In the genomic region with DNA sequence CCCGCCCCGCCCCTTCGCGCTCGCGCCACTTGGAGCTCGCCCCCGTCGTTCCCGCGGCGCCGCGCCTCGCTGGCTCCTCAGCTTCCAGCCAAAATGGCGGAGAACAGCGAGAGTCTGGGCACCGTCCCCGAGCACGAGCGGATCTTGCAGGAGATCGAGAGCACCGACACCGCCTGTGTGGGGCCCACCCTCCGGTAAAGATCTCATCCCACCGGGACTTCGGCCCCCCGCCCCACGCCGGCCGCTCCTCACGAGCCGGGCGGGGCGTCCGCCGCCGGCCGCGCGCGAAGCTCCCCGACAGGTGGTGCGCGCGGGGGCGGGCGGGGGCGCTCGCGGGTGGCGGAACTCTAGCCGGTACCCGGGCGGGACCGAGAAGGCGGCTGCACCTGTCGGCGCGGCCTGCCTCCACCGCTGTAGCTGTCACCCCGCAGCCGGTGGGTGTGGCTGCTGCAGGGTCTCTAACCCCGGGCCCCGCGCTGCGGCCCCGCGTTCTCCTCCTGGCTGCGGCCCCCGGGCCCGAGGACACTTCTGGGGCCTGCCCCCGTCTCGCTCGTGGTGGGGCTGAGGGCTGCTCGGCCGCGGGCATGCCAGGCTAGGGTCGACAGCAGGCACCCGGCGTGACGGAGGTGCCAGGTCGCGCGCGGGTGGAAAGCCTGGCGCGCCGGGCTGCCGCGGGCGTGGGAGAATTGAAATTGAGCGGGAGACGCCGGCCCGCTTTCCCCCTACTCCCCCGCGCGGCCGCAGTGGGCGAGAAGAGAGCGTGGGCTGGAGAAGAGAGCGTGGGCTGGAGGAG, we compare ENCODE assay signal across 8 cellular contexts. TPM values are rescaled to one million over a fixed set of nuclear protein-coding genes. Genes with fewer than 3 reads are reported as not detected.
DNase-seq lines count a peak whose midpoint lies in the region; ATAC-seq and TF ChIP-seq lines count a peak whose summit lies in the region.

A gene with protein sequence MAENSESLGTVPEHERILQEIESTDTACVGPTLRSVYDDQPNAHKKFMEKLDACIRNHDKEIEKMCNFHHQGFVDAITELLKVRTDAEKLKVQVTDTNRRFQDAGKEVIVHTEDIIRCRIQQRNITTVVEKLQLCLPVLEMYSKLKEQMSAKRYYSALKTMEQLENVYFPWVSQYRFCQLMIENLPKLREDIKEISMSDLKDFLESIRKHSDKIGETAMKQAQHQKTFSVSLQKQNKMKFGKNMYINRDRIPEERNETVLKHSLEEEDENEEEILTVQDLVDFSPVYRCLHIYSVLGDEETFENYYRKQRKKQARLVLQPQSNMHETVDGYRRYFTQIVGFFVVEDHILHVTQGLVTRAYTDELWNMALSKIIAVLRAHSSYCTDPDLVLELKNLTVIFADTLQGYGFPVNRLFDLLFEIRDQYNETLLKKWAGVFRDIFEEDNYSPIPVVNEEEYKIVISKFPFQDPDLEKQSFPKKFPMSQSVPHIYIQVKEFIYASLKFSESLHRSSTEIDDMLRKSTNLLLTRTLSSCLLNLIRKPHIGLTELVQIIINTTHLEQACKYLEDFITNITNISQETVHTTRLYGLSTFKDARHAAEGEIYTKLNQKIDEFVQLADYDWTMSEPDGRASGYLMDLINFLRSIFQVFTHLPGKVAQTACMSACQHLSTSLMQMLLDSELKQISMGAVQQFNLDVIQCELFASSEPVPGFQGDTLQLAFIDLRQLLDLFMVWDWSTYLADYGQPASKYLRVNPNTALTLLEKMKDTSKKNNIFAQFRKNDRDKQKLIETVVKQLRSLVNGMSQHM (plus strand): TSS at position 80 of the 793 bp plus-strand sequence. CDS start 14 bp downstream, at position 94.

- no peak within 1 kb of the TSS for H3K23ac ChIP-seq in trophoblast cell (ENCODE audit: low read length)

- H4K20me1 ChIP-seq in MM.1S (ENCODE audit: insufficient read depth, low read length), result no peaks in the 10 kb centered on the region

- H2AFZ ChIP-seq in MM.1S (ENCODE audit: low read length) (peak within 1 kb of the TSS; percentile 96), trophoblast cell (ENCODE audit: insufficient read depth, low read length, poor library complexity) (peak within 1 kb of the TSS; percentile 98)

- H2BK5ac ChIP-seq in trophoblast cell (ENCODE audit: low read depth, low read length, poor library complexity), result peak within 1 kb of the TSS; percentile 80

- intact Hi-C loops in Right ventricle myocardium superior (cut with DNase I) (no loop called here), tibial artery (cut with DNase I; ENCODE audit: low total_unique reads) (loop anchor here (5.0 to 10.0 kb wide), 2 partner anchors 154 to 256 kb away; a partner anchor contains a TSS)

- H3K79me1 ChIP-seq in trophoblast cell (ENCODE audit: low read length), result peaks cover 4% of the 10 kb centered on the region

- H3K27ac ChIP-seq in MM.1S (ENCODE audit: low read length) (peak within 1 kb of the TSS; percentile 60; the same call in 1 of the 2 replicates), trophoblast cell (ENCODE audit: low read depth, low read length) (no peak within 1 kb of the TSS), tibial artery (peak within 1 kb of the TSS; percentile 76 to 78)

- H3K4me2 ChIP-seq in MM.1S (ENCODE audit: low read depth, low read length), result peak within 1 kb of the TSS; percentile 89
- H3K4me2 ChIP-seq in trophoblast cell (ENCODE audit: low read length), result peak within 1 kb of the TSS; percentile 74

- H3K79me2 ChIP-seq in MM.1S (ENCODE audit: low read length) (peaks cover 31% of the 10 kb centered on the region), trophoblast cell (ENCODE audit: control insufficient read depth, insufficient read depth, low read length, poor library complexity) (peaks cover 6% of the 10 kb centered on the region)

- peaks cover 18% of the 10 kb centered on the region for H3F3A ChIP-seq in MM.1S (ENCODE audit: insufficient read depth, low read length)

- H4K91ac ChIP-seq in trophoblast cell (ENCODE audit: low read depth, low read length), result peak within 1 kb of the TSS; percentile 98

- H3K18ac ChIP-seq in trophoblast cell (ENCODE audit: low read length), result peak within 1 kb of the TSS; percentile 97

- H3K9me3 ChIP-seq in HAP-1, result peaks cover 5% of the 10 kb centered on the region
- no peaks in the 10 kb centered on the region for H3K9me3 ChIP-seq in MM.1S (replicated peaks; ENCODE audit: insufficient read depth, low read length)
- peaks cover 4% of the 10 kb centered on the region for H3K9me3 ChIP-seq in trophoblast cell (ENCODE audit: insufficient read depth, low read depth, low read length)
- H3K9me3 ChIP-seq in tibial artery, result no peaks in the 10 kb centered on the region

- DNase-seq in GM10248 (ENCODE audit: extremely low spot score) (peak; percentile 91), HAP-1 (ENCODE audit: low spot score in 2 of 2) (peak; percentile 64 to 88), MM.1S (peak; percentile 87), SW480 (ENCODE audit: low spot score) (peak; percentile 79), Right ventricle myocardium superior (peak; percentile 90), trophoblast cell (peak; percentile 7 to 84), tibial artery (peak; percentile 66 to 87)
- DNase-seq in activated naive CD8-positive, alpha-beta T cell treated with anti-CD3 and anti-CD28 coated beads, Interleukin-2, amount 50 U/mL, for 16 hours (ENCODE audit: low read depth, low spot score), result peak; percentile 61

- POLR2A ChIA-PET in GM10248 (lab: Yijun Ruan, JAX), result interaction anchor here (0.6 to 1.3 kb wide), 3 partner anchors 158 to 294 kb away, joined by 3 to 4 read pairs (median 3); no protein-coding TSS in a partner anchor

- H3K4me1 ChIP-seq in HAP-1 (peaks cover 24% of the 10 kb centered on the region), MM.1S (ENCODE audit: low read length) (peaks cover 36% of the 10 kb centered on the region), trophoblast cell (ENCODE audit: control insufficient read depth in 1 of 2, insufficient read depth in 2 of 2, low read length in 2 of 2) (peaks cover 3 to 4% of the 10 kb centered on the region in 2 experiments), tibial artery (peaks cover 0 to 11% (median 9%) of the 10 kb centered on the region in 4 donors)

- no peak within 1 kb of the TSS for H2AK5ac ChIP-seq in trophoblast cell (ENCODE audit: low read length)

- H3K27me3 ChIP-seq in HAP-1 (ENCODE audit: low read depth) (no peaks in the 10 kb centered on the region), MM.1S (replicated peaks; ENCODE audit: insufficient read depth, low read length) (no peaks in the 10 kb centered on the region), trophoblast cell (ENCODE audit: insufficient read depth, low read length) (peaks cover 5% of the 10 kb centered on the region), tibial artery (no peaks in the 10 kb centered on the region)

- H3K14ac ChIP-seq in trophoblast cell (ENCODE audit: low read length), result peak within 1 kb of the TSS; percentile 96

- peak within 1 kb of the TSS; percentile 86 for H3K9ac ChIP-seq in MM.1S (ENCODE audit: low read length)
- peak within 1 kb of the TSS; percentile 66 for H3K9ac ChIP-seq in trophoblast cell (ENCODE audit: low read length)

- peak within 1 kb of the TSS; percentile 98 for H4K8ac ChIP-seq in trophoblast cell (ENCODE audit: low read depth, low read length)

- H3K4me3 ChIP-seq in HAP-1 (peak within 1 kb of the TSS; percentile 61), MM.1S (ENCODE audit: low read length) (peak within 1 kb of the TSS; percentile 80), trophoblast cell (ENCODE audit: low read depth, low read length) (peak within 1 kb of the TSS; percentile 82), tibial artery (peak within 1 kb of the TSS; percentile 97 to 98)

- peak within 1 kb of the TSS; percentile 95 for H2BK120ac ChIP-seq in trophoblast cell (ENCODE audit: insufficient read depth, low read length, poor library complexity)

- WGBS in trophoblast cell (ENCODE audit: extremely low coverage, insufficient coverage, insufficient read length), result no CpG with 5 or more reads among the region's 103 CpGs

- peak; percentile 6 for TF ChIP-seq CTCF in GM10248 (IDR thresholded peaks at IDR 0.05; ENCODE audit: control extremely low read depth, extremely low read depth, low read depth, missing control alignments)
- no peak for TF ChIP-seq CTCF in MM.1S (IDR thresholded peaks at IDR 0.05; ENCODE audit: low read length)
- TF ChIP-seq CTCF in tibial artery (IDR thresholded peaks at IDR 0.05), result no peak

- peak within 1 kb of the TSS; percentile 86 for H2BK12ac ChIP-seq in trophoblast cell (ENCODE audit: low read length)

- in situ Hi-C loops in HAP-1 (cut with MboI; ENCODE audit: low sequenced_read_pairs), result no loop called here

- CTCF ChIA-PET in GM10248 (lab: Yijun Ruan, JAX), result interaction anchor here (0.6 to 13.2 kb wide), 13 partner anchors 12 to 331 kb away, joined by 3 to 140 read pairs (median 3); no protein-coding TSS in a partner anchor

- peak; percentile 96 for ATAC-seq in Right ventricle myocardium superior (ENCODE audit: poor library complexity)

- no peaks in the 10 kb centered on the region for H3K9me2 ChIP-seq in MM.1S (replicated peaks; ENCODE audit: insufficient read depth, low read length)

- peak within 1 kb of the TSS; percentile 93 for H4K12ac ChIP-seq in trophoblast cell (ENCODE audit: low read depth, low read length)

- H3K36me3 ChIP-seq in HAP-1 (replicated peaks), result no peaks in the 10 kb centered on the region
- no peaks in the 10 kb centered on the region for H3K36me3 ChIP-seq in MM.1S (replicated peaks; ENCODE audit: insufficient read depth, low read length)
- H3K36me3 ChIP-seq in trophoblast cell (ENCODE audit: control insufficient read depth in 1 of 2, insufficient read depth in 2 of 2, low read length in 2 of 2), result no peaks in the 10 kb centered on the region
- no peaks in the 10 kb centered on the region for H3K36me3 ChIP-seq in tibial artery

- H3K4ac ChIP-seq in trophoblast cell (ENCODE audit: low read depth, low read length), result no peak within 1 kb of the TSS

RNA-seq across cellular contexts. Expression of the gene that starts here (rescaled TPM):
- total RNA-seq in Right ventricle myocardium superior, result 9.9 TPM
- 3.4 and 4.3 TPM in 2 replicates for polyA plus RNA-seq in trophoblast cell (2013)
